ENCODE assay signal across 9 cellular contexts in the genomic region with DNA sequence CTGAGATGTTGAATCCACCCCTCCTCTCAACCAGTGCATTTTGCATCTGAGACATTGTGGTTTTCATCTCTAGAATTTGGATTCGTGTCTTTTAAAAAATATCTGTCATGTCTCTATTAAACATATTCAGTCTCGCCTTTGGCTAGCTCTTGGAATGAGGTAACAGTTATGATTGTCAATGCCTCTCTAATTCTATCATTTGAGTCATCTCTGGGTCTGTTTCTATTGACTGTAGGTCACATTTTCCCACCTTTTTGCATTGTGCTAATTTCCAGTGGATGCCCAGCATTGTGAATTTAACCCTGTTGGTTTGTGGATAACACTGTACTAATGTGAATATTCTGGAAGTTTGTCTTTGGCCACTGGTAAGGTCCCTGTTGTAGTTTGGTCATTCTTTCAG. TPM values are rescaled to one million over a fixed set of nuclear protein-coding genes. Genes with fewer than 3 reads are reported as not detected.
"Had no signal": no experiment of that assay in that cellular context is flagged by ENCODE, and none has a peak within 500 bp of the region (broad histone marks: within the 10 kb centered on the region; RNA-seq: fewer than 3 reads in every experiment).

No MANE protein-coding gene starts in this region.

- H3K4me3 ChIP-seq: GM23248, GM23338, HAP-1 had no signal

- DNase-seq: GM23248, GOT3, H7, H9, HCEC 1CT, HFFc6 had no signal

- H3K4me1 ChIP-seq: HAP-1 had no signal

- H3K27ac ChIP-seq: GM23248 had no signal

- H3K36me3 ChIP-seq: HAP-1 had no signal

RNA-seq across cellular contexts. Expression of a gene that starts 8.4 kb away (rescaled TPM):
- total RNA-seq: GM23248, H4, HFFc6 had no signal
